ENCODE assay signal across 30 cellular contexts in the genomic region with DNA sequence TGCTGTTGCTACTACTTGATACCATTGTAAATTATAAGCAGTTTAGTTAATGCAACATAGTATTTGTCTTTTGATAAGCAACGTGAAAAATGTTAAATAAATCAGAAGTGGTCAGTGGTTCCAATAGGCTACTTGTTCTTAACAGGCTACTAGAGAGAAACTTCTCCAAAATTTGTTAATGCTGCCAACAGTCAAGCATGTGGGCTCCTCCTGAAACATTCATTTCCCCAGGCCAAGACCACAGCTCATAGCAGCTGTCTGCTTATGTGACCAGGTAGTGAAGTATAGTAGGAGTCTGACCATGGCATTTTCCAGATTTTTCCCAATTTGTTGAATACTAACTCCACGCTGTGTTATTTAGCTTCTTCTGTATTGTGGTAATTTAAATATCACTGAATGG.
"Had no signal": no experiment of that assay in that cellular context is flagged by ENCODE, and none has a peak within 500 bp of the region (broad histone marks: within the 10 kb centered on the region; RNA-seq: fewer than 3 reads in every experiment).

No MANE protein-coding gene starts in this region.

- H3K27ac ChIP-seq: SJSA1 had no signal

- FAIRE-seq: bronchial epithelial cell, TTC549 had no signal

- H3K9me3 ChIP-seq: SJSA1 had no signal

- H3K36me3 ChIP-seq: SJSA1 had no signal

- ATAC-seq: activated CD8-positive, alpha-beta memory T cell treated with anti-CD3 and anti-CD28 coated beads, Interleukin-2, amount 10 ng/mL, durations not matched to agents 7 days and 5 days; Panc1; SK-N-SH treated with all-trans-retinoic acid at 6 μM for 48 hours had no signal

- DNase-seq: activated B cell treated with CpG ODN at 0.5 μM for 24 hours; activated CD4-positive, alpha-beta T cell treated with anti-CD3 and anti-CD28 coated beads for 1 hour; activated CD4-positive, alpha-beta T cell treated with anti-CD3 and anti-CD28 coated beads, Interleukin-2, amount 10 ng/mL, durations not matched to agents 24 days and 14 days; activated CD4-positive, alpha-beta T cell treated with anti-CD3 and anti-CD28 coated beads, Interleukin-2, amount 50 U/mL, for 48 hours; activated CD8-positive, alpha-beta memory T cell treated with anti-CD3 and anti-CD28 coated beads, Interleukin-2, amount 10 ng/mL, durations not matched to agents 7 days and 5 days; activated effector memory CD4-positive, alpha-beta T cell treated with Interleukin-2 at 50 U/mL for 16 hours; activated naive CD4-positive, alpha-beta T cell; activated T-cell treated with anti-CD3 and anti-CD28 coated beads, Interleukin-2, amount 50 U/mL, for 24 hours; aorta; cerebellar nuclear complex; IMR-90; NCI-H1105; NCI-H1436 treated with DMSO at 0.1 percent for 48 hours; NCI-H187; NCI-H2081 treated with DMSO at 0.1 percent for 48 hours; NCI-H446; NCI-H524; OCI-M1; RPMI8226; SHP77; SW 1271; T-helper 9 cell had no signal

- H3K4me3 ChIP-seq: SJSA1 had no signal

- H3K4me1 ChIP-seq: SJSA1 had no signal

- H3K4me3 Mint-ChIP-seq: activated B cell treated with CpG ODN at 0.5 μM for 24 hours; activated CD4-positive, alpha-beta T cell treated with anti-CD3 and anti-CD28 coated beads, Interleukin-2, amount 10 ng/mL, durations not matched to agents 24 days and 14 days; activated CD8-positive, alpha-beta memory T cell treated with anti-CD3 and anti-CD28 coated beads, Interleukin-2, amount 10 ng/mL, durations not matched to agents 7 days and 5 days; activated naive CD4-positive, alpha-beta T cell treated with anti-CD3 and anti-CD28 coated beads, Interleukin-2, amount 50 U/mL, for 24 hours; activated T-cell treated with anti-CD3 and anti-CD28 coated beads, Interleukin-2, amount 50 U/mL, for 24 hours; activated T-helper 1 cell treated with anti-CD3 and anti-CD28 coated beads, Interleukin-12 subunit alpha, Interleukin-12 subunit beta, Interleukin-2, Interleukin-4 antibody, amounts not matched to agents 30 ng/mL and 10 ng/mL and 1 ng/mL, durations not matched to agents 14 hours and 24 hours and 36 hours; T-helper 1 cell treated with Interleukin-12 subunit alpha and Interleukin-12 subunit beta and Interleukin-4 antibody, amounts not matched to agents 30 μg/mL and 1 μg/mL, for 36 hours had no signal

- H3K27ac Mint-ChIP-seq: activated B cell treated with CpG ODN at 0.5 μM for 24 hours; activated CD4-positive, alpha-beta T cell treated with anti-CD3 and anti-CD28 coated beads, Interleukin-2, amount 10 ng/mL, durations not matched to agents 24 days and 14 days; activated CD8-positive, alpha-beta memory T cell treated with anti-CD3 and anti-CD28 coated beads, Interleukin-2, amount 10 ng/mL, durations not matched to agents 7 days and 5 days; activated naive CD4-positive, alpha-beta T cell treated with anti-CD3 and anti-CD28 coated beads, Interleukin-2, amount 50 U/mL, for 24 hours; activated T-cell treated with anti-CD3 and anti-CD28 coated beads, Interleukin-2, amount 50 U/mL, for 24 hours; activated T-helper 1 cell treated with anti-CD3 and anti-CD28 coated beads, Interleukin-12 subunit alpha, Interleukin-12 subunit beta, Interleukin-2, Interleukin-4 antibody, amounts not matched to agents 30 ng/mL and 10 ng/mL and 1 ng/mL, durations not matched to agents 14 hours and 24 hours and 36 hours; T-helper 1 cell treated with Interleukin-12 subunit alpha and Interleukin-12 subunit beta and Interleukin-4 antibody, amounts not matched to agents 30 μg/mL and 1 μg/mL, for 36 hours had no signal

- H3K27me3 ChIP-seq: SJSA1 had no signal

- H3K9me3 Mint-ChIP-seq: activated B cell treated with CpG ODN at 0.5 μM for 24 hours; activated CD4-positive, alpha-beta T cell treated with anti-CD3 and anti-CD28 coated beads, Interleukin-2, amount 10 ng/mL, durations not matched to agents 24 days and 14 days; activated naive CD4-positive, alpha-beta T cell treated with anti-CD3 and anti-CD28 coated beads, Interleukin-2, amount 50 U/mL, for 24 hours; activated T-cell treated with anti-CD3 and anti-CD28 coated beads, Interleukin-2, amount 50 U/mL, for 24 hours; activated T-helper 1 cell treated with anti-CD3 and anti-CD28 coated beads, Interleukin-12 subunit alpha, Interleukin-12 subunit beta, Interleukin-2, Interleukin-4 antibody, amounts not matched to agents 30 ng/mL and 10 ng/mL and 1 ng/mL, durations not matched to agents 14 hours and 24 hours and 36 hours; T-helper 1 cell treated with Interleukin-12 subunit alpha and Interleukin-12 subunit beta and Interleukin-4 antibody, amounts not matched to agents 30 μg/mL and 1 μg/mL, for 36 hours had no signal

- H3K27me3 Mint-ChIP-seq: activated B cell treated with CpG ODN at 0.5 μM for 24 hours; activated CD4-positive, alpha-beta T cell treated with anti-CD3 and anti-CD28 coated beads, Interleukin-2, amount 10 ng/mL, durations not matched to agents 24 days and 14 days; activated CD8-positive, alpha-beta memory T cell treated with anti-CD3 and anti-CD28 coated beads, Interleukin-2, amount 10 ng/mL, durations not matched to agents 7 days and 5 days; activated naive CD4-positive, alpha-beta T cell treated with anti-CD3 and anti-CD28 coated beads, Interleukin-2, amount 50 U/mL, for 24 hours; activated T-cell treated with anti-CD3 and anti-CD28 coated beads, Interleukin-2, amount 50 U/mL, for 24 hours had no signal
